In genomic region chr9:107137495-107138202, GRCh38 we compare ENCODE assay signal across 10 cellular contexts.
A peak's percentile ranks its signal among the peaks of the same experiment; 100 is the strongest.
DNase-seq lines count a peak whose midpoint lies in the region; ATAC-seq, FAIRE-seq and TF ChIP-seq lines count a peak whose summit lies in the region.
"Had no signal": no experiment of that assay in that cellular context is flagged by ENCODE, and none has a peak within 500 bp of the region (broad histone marks: within the 10 kb centered on the region; RNA-seq: fewer than 3 reads in every experiment).

No MANE protein-coding gene starts in this region.

- H3K9me3 Mint-ChIP-seq in CD8-positive, alpha-beta T cell, result no peaks in the 10 kb centered on the region
- no peaks in the 10 kb centered on the region for H3K9me3 Mint-ChIP-seq in progenitor cell of endocrine pancreas (ENCODE audit: low read depth)
- H3K9me3 Mint-ChIP-seq: memory B cell had no signal

- H3K36me3 ChIP-seq in CD8-positive, alpha-beta T cell (ENCODE audit: insufficient read depth, low read length), result no peaks in the 10 kb centered on the region
- no peaks in the 10 kb centered on the region for H3K36me3 ChIP-seq in endothelial cell of umbilical vein (ENCODE audit: control insufficient read depth in 2 of 2, extremely low read depth in 1 of 2, insufficient read depth in 2 of 2, low read length in 2 of 2)
- no peaks in the 10 kb centered on the region for H3K36me3 ChIP-seq in effector memory CD4-positive, alpha-beta T cell (ENCODE audit: control insufficient read depth, insufficient read depth, low read length)
- H3K36me3 ChIP-seq: SJCRH30 had no signal

- H3K27me3 Mint-ChIP-seq in CD8-positive, alpha-beta T cell (ENCODE audit: low read depth), result peaks cover 10% of the 10 kb centered on the region
- H3K27me3 Mint-ChIP-seq in progenitor cell of endocrine pancreas, result peaks cover 9% of the 10 kb centered on the region

- ATAC-seq in CD8-positive, alpha-beta T cell, result no peak
- peak; percentile 60 for ATAC-seq in GM18870 (IDR thresholded peaks at IDR 0.05; ENCODE audit: unreplicated experiment)
- no peak for ATAC-seq in HG03469 (IDR thresholded peaks at IDR 0.05; ENCODE audit: unreplicated experiment)

- no peak overlapping the region for H2AFZ ChIP-seq in endothelial cell of umbilical vein (ENCODE audit: low read depth, low read length)

- TF ChIP-seq CTCF in CD8-positive, alpha-beta T cell (IDR thresholded peaks at IDR 0.05), result peak; percentile 60
- peak; percentile 54 to 67 for TF ChIP-seq CTCF in endothelial cell of umbilical vein (IDR thresholded peaks at IDR 0.05; ENCODE audit: extremely low read depth in 1 of 2, insufficient read depth in 1 of 2, low read depth in 1 of 2, low read length in 2 of 2)
- TF ChIP-seq CTCF in progenitor cell of endocrine pancreas (IDR thresholded peaks at IDR 0.05; ENCODE audit: unreplicated experiment), result peak; percentile 70

- no peak overlapping the region for H3K4me2 ChIP-seq in endothelial cell of umbilical vein (ENCODE audit: insufficient read depth, low read length)

- no peak for DNase-seq in CD8-positive, alpha-beta T cell
- DNase-seq in NCI-H774 (lab: John Stamatoyannopoulos, UW), result peak; percentile 8
- DNase-seq in endothelial cell of umbilical vein (ENCODE audit: low read depth, low spot score), result peak; percentile 17
- no peak for DNase-seq in progenitor cell of endocrine pancreas (ENCODE audit: low spot score, unreplicated experiment)
- no peak for DNase-seq in effector CD4-positive, alpha-beta T cell
- DNase-seq in effector memory CD4-positive, alpha-beta T cell, result no peak

- TF ChIP-seq POLR2A in endothelial cell of umbilical vein (IDR thresholded peaks at IDR 0.05; ENCODE audit: low read depth, low read length), result no peak

- no peaks in the 10 kb centered on the region for H3K9me1 ChIP-seq in endothelial cell of umbilical vein (replicated peaks; ENCODE audit: control insufficient read depth, extremely low read depth, insufficient read depth, low read length)

- H3K79me2 ChIP-seq in endothelial cell of umbilical vein (ENCODE audit: control insufficient read depth, insufficient read depth, low read length), result no peaks in the 10 kb centered on the region

- no peak overlapping the region for H3K27ac Mint-ChIP-seq in CD8-positive, alpha-beta T cell
- no peak overlapping the region for H3K27ac Mint-ChIP-seq in progenitor cell of endocrine pancreas
- H3K27ac Mint-ChIP-seq: memory B cell had no signal

- no peak overlapping the region for H3K27ac ChIP-seq in CD8-positive, alpha-beta T cell (ENCODE audit: low read depth, low read length)
- no peak overlapping the region for H3K27ac ChIP-seq in endothelial cell of umbilical vein (ENCODE audit: insufficient read depth, low read depth, low read length)
- no peak overlapping the region for H3K27ac ChIP-seq in effector memory CD4-positive, alpha-beta T cell (ENCODE audit: insufficient read depth, low read length, poor library complexity, severe bottlenecking)
- H3K27ac ChIP-seq: SJCRH30 had no signal

- CTCF ChIA-PET in CD8-positive, alpha-beta T cell (lab: Charles Lee), result interaction anchor here (0.6 to 2.9 kb wide), 7 partner anchors 9 to 204 kb away, joined by 3 to 16 read pairs (median 5); no protein-coding TSS in a partner anchor
- CTCF ChIA-PET in endothelial cell of umbilical vein (lab: Charles Lee), result interaction anchor here (0.8 to 1.6 kb wide), 4 partner anchors 25 to 1624 kb away, joined by 3 to 5 read pairs (median 4); no protein-coding TSS in a partner anchor

- intact Hi-C loops in CD8-positive, alpha-beta T cell (cut with DNase I, micrococcal nuclease), result loop anchor here in 1 of 2 experiments (1.0 to 5.0 kb wide), 2 partner anchors 204 to 1625 kb away; no protein-coding TSS in a partner anchor
- intact Hi-C loops in endothelial cell of umbilical vein (cut with micrococcal nuclease), result loop anchor here (1.0 to 5.0 kb wide), 2 partner anchors 274 to 1625 kb away; partner anchors contain the start of gene ZNF462

- dilution Hi-C loops in endothelial cell of umbilical vein (cut with MboI; ENCODE audit: extremely low pct_ligation_motif_present, low sequenced_read_pairs), result no loop called here

- no TSS peak for BruUV-seq in endothelial cell of umbilical vein (replicated peaks; lab: Mats Ljungman, UMichigan)

- H3K9me3 ChIP-seq in CD8-positive, alpha-beta T cell (ENCODE audit: low read length), result no peaks in the 10 kb centered on the region
- no peaks in the 10 kb centered on the region for H3K9me3 ChIP-seq in endothelial cell of umbilical vein (replicated peaks; ENCODE audit: control insufficient read depth, insufficient read depth, low read length)
- no peaks in the 10 kb centered on the region for H3K9me3 ChIP-seq in effector memory CD4-positive, alpha-beta T cell (ENCODE audit: control insufficient read depth, low read length)
- H3K9me3 ChIP-seq: SJCRH30 had no signal

- H4K20me1 ChIP-seq in endothelial cell of umbilical vein (replicated peaks; ENCODE audit: control insufficient read depth, extremely low read depth, insufficient read depth, low read length), result no peaks in the 10 kb centered on the region

- no peaks in the 10 kb centered on the region for H3K36me3 Mint-ChIP-seq in CD8-positive, alpha-beta T cell
- no peaks in the 10 kb centered on the region for H3K36me3 Mint-ChIP-seq in progenitor cell of endocrine pancreas (ENCODE audit: insufficient read depth)
- H3K36me3 Mint-ChIP-seq: memory B cell had no signal

- no peaks in the 10 kb centered on the region for H3K4me1 Mint-ChIP-seq in CD8-positive, alpha-beta T cell (ENCODE audit: low read depth)
- no peaks in the 10 kb centered on the region for H3K4me1 Mint-ChIP-seq in progenitor cell of endocrine pancreas (ENCODE audit: low read depth)
- H3K4me1 Mint-ChIP-seq: memory B cell had no signal

- peak; percentile 38 for FAIRE-seq in endothelial cell of umbilical vein (lab: Jason Lieb, UNC)

- POLR2A ChIA-PET in CD8-positive, alpha-beta T cell (lab: Charles Lee), result no interaction called here
- POLR2A ChIA-PET in endothelial cell of umbilical vein (lab: Charles Lee), result interaction anchor here (0.6 kb wide), 1 partner anchor 1140 kb away, joined by 3 read pairs; no protein-coding TSS in a partner anchor

- no peaks in the 10 kb centered on the region for H3K27me3 ChIP-seq in CD8-positive, alpha-beta T cell (ENCODE audit: insufficient read depth, low read length)
- H3K27me3 ChIP-seq in endothelial cell of umbilical vein (ENCODE audit: control insufficient read depth in 2 of 2, insufficient read depth in 2 of 2, low read length in 2 of 2), result no peaks in the 10 kb centered on the region
- no peaks in the 10 kb centered on the region for H3K27me3 ChIP-seq in effector memory CD4-positive, alpha-beta T cell (replicated peaks; ENCODE audit: control insufficient read depth, insufficient read depth, low read length, poor library complexity, severe bottlenecking)
- H3K27me3 ChIP-seq: SJCRH30 had no signal

- H3K4me3 ChIP-seq in CD8-positive, alpha-beta T cell (ENCODE audit: low read depth, low read length), result no peak overlapping the region
- H3K4me3 ChIP-seq in endothelial cell of umbilical vein (replicated peaks in 1 of 3; ENCODE audit: insufficient read depth in 1 of 3, low read depth in 1 of 3, low read length in 3 of 3), result no peak overlapping the region
- no peak overlapping the region for H3K4me3 ChIP-seq in effector memory CD4-positive, alpha-beta T cell (ENCODE audit: insufficient read depth, low read depth, low read length, poor library complexity, severe bottlenecking)
- H3K4me3 ChIP-seq: SJCRH30 had no signal

- no peak overlapping the region for H3K4me3 Mint-ChIP-seq in CD8-positive, alpha-beta T cell
- H3K4me3 Mint-ChIP-seq in progenitor cell of endocrine pancreas (ENCODE audit: low read depth), result no peak overlapping the region
- H3K4me3 Mint-ChIP-seq: memory B cell had no signal

- no peaks in the 10 kb centered on the region for H3K4me1 ChIP-seq in CD8-positive, alpha-beta T cell (ENCODE audit: insufficient read depth, low read length)
- no peaks in the 10 kb centered on the region for H3K4me1 ChIP-seq in endothelial cell of umbilical vein (ENCODE audit: control insufficient read depth, extremely low read depth, insufficient read depth, low read length)
- H3K4me1 ChIP-seq in effector memory CD4-positive, alpha-beta T cell (ENCODE audit: control insufficient read depth, insufficient read depth, low read length, poor library complexity, severe bottlenecking), result no peaks in the 10 kb centered on the region
- H3K4me1 ChIP-seq: SJCRH30 had no signal

- no peak overlapping the region for H3K9ac ChIP-seq in endothelial cell of umbilical vein (replicated peaks; ENCODE audit: extremely low read depth, insufficient read depth, low read length)

TF ChIP-seq in endothelial cell of umbilical vein, 7 proteins besides CTCF, POLR2A, EP300 and RAD21:
- no peak for TF ChIP-seq FOS (IDR thresholded peaks at IDR 0.05; ENCODE audit: borderline replicate concordance, insufficient read depth, low read length)
- TF ChIP-seq EZH2 (IDR thresholded peaks at IDR 0.05; ENCODE audit: borderline replicate concordance, low read depth, low read length, severe bottlenecking), result no peak
- no peak for TF ChIP-seq POLR2AphosphoS5 (IDR thresholded peaks at IDR 0.05; ENCODE audit: insufficient read depth, low read depth, low read length)
- no peak for TF ChIP-seq MYC (IDR thresholded peaks at IDR 0.05; ENCODE audit: low read depth, low read length)
- TF ChIP-seq GATA2 (IDR thresholded peaks at IDR 0.05; ENCODE audit: insufficient read depth, insufficient read length, low read depth, low read length), result no peak
- no peak for TF ChIP-seq JUN (IDR thresholded peaks at IDR 0.05; ENCODE audit: borderline replicate concordance, insufficient read depth, insufficient read length, low read depth)
- no peak for TF ChIP-seq MAX (IDR thresholded peaks at IDR 0.05; ENCODE audit: insufficient read depth, insufficient read length)
TF ChIP-seq in endothelial cell of umbilical vein: peak in this region for 0.

Comparison
In these comparisons a context has a peak if more than half of its experiments do, and no peak if none do; other contexts are left out.
1. DNase-seq: peak in NCI-H774 (single experiment) and endothelial cell of umbilical vein (single experiment); none in CD8-positive, alpha-beta T cell (0 of 7), progenitor cell of endocrine pancreas (single experiment), effector CD4-positive, alpha-beta T cell (single experiment) and effector memory CD4-positive, alpha-beta T cell (0 of 3).
2. Peak in every context shown above with its lines, with median percentiles within 50 percentile points of each other: CTCF ChIP-seq.